8 cellular contexts compared by ENCODE assay signal in the genomic region with DNA sequence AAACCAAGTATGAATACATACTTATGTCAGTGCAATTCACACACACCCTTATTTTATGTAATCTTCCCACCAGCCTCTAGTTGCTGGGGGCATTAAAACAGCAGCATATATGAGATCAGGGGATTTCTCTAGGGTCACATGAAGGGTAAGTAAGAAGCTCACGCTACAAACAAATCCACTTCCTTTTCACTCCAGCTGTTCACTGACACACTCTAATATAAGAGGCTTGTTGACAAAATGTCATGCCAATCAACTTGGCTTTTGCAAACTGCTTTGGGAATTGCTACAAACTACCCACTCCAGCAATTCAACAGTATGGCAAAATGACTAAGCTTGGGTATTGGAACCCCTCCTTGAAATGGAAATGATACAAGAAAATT. TPM values are rescaled to one million over a fixed set of nuclear protein-coding genes. Genes with fewer than 3 reads are reported as not detected.
DNase-seq lines count a peak whose midpoint lies in the region; ATAC-seq and TF ChIP-seq lines count a peak whose summit lies in the region.

No MANE protein-coding gene starts in this region.

- no TSS peak for BruUV-seq in Caco-2 (replicated peaks; lab: Mats Ljungman, UMichigan)

- POLR2A ChIA-PET in Caco-2 (lab: Charles Lee) = no interaction called here

- CTCF ChIA-PET in Caco-2 (lab: Charles Lee) = interaction anchor here (1.1 kb wide), 1 partner anchor 53 kb away, joined by 4 read pairs; no protein-coding TSS in a partner anchor

- H3K9me3 ChIP-seq in Caco-2 (no peaks in the 10 kb centered on the region), gastrocnemius medialis (no peaks in the 10 kb centered on the region)

- no peak overlapping the region for H3K27ac ChIP-seq in gastrocnemius medialis

- H3K36me3 Mint-ChIP-seq in Caco-2 (ENCODE audit: insufficient read depth, unreplicated experiment) = no peaks in the 10 kb centered on the region

- TF ChIP-seq CTCF in epithelial cell of esophagus (IDR thresholded peaks at IDR 0.05; ENCODE audit: insufficient read depth, low read depth, low read length, missing control alignments) (no peak), omental fat pad (IDR thresholded peaks at IDR 0.05) (no peak), Caco-2 (IDR thresholded peaks at IDR 0.05; ENCODE audit: insufficient read depth in 1 of 2, low read depth in 1 of 2, low read length in 1 of 2, severe bottlenecking in 1 of 2, unreplicated experiment in 1 of 2) (no peak), gastrocnemius medialis (IDR thresholded peaks at IDR 0.05 in 4 of 5, conservative IDR thresholded peaks at IDR 0.05 in 1 of 5) (no peak)

- ATAC-seq in GM18502 (IDR thresholded peaks at IDR 0.05; ENCODE audit: poor library complexity, unreplicated experiment) (peak; percentile 92), GM21576 (IDR thresholded peaks at IDR 0.05; ENCODE audit: unreplicated experiment) (peak; percentile 96), omental fat pad (ENCODE audit: low FRiP score) (no peak), gastrocnemius medialis (no peak)

- in situ Hi-C loops in gastrocnemius medialis (cut with MboI; ENCODE audit: low sequenced_read_pairs in 4 of 4) = no loop called here

- no peaks in the 10 kb centered on the region for H3K27me3 ChIP-seq in Caco-2 (replicated peaks; ENCODE audit: control insufficient read depth, insufficient read depth, low read length)
- no peaks in the 10 kb centered on the region for H3K27me3 ChIP-seq in gastrocnemius medialis

- H3K4me3 ChIP-seq in epithelial cell of esophagus (ENCODE audit: low read length) (no peak overlapping the region), Caco-2 (ENCODE audit: low read depth, low read length) (no peak overlapping the region), gastrocnemius medialis (no peak overlapping the region)

- intact Hi-C loops in Caco-2 (cut with micrococcal nuclease; ENCODE audit: unreplicated experiment) (no loop called here), gastrocnemius medialis (cut with DNase I; ENCODE audit: low total_unique reads) (no loop called here)

- H3K9me3 Mint-ChIP-seq in Caco-2 (ENCODE audit: unreplicated experiment) = no peaks in the 10 kb centered on the region

- H3K4me3 Mint-ChIP-seq in Caco-2 (ENCODE audit: unreplicated experiment) = no peak overlapping the region

- H3K4me1 ChIP-seq in Caco-2 = 0 out of 2 replicates have a peak, but pooled peaks cover 9% of the 10 kb centered on the region
- H3K4me1 ChIP-seq in gastrocnemius medialis = peaks cover 4 to 13% of the 10 kb centered on the region in 2 donors

- no peak overlapping the region for H3K27ac Mint-ChIP-seq in Caco-2 (ENCODE audit: unreplicated experiment)

- no peak for TF ChIP-seq POLR2A in gastrocnemius medialis (IDR thresholded peaks at IDR 0.05)

- no peaks in the 10 kb centered on the region for H3K27me3 Mint-ChIP-seq in Caco-2 (ENCODE audit: insufficient read depth, unreplicated experiment)

- DNase-seq in LHCN-M2 (ENCODE audit: low read depth) (peak; percentile 94), epithelial cell of esophagus (ENCODE audit: low read depth) (peak; percentile 10), omental fat pad (ENCODE audit: low spot score) (no peak), Caco-2 (no peak), gastrocnemius medialis (no peak)
- no peak for DNase-seq in stimulated activated CD4-positive, alpha-beta T cell treated with anti-CD3 and anti-CD28 coated beads, Interleukin-4, amount 100 ng/mL, for 24 hours

- H3K36me3 ChIP-seq in Caco-2 (ENCODE audit: control insufficient read depth, insufficient read depth, low read length) (no peaks in the 10 kb centered on the region), gastrocnemius medialis (no peaks in the 10 kb centered on the region)

- peaks cover 6% of the 10 kb centered on the region for H3K4me1 Mint-ChIP-seq in Caco-2 (ENCODE audit: low read depth, unreplicated experiment)

RNA-seq across cellular contexts. Expression of gene FAM3C, which starts 10.3 kb away (rescaled TPM):
- total RNA-seq in LHCN-M2 (2014; rRNA removed) = 223 and 225 TPM in 2 replicates
- polyA plus RNA-seq in LHCN-M2 (2012) = 93.2 TPM
- 100 to 1,000 TPM in 1 of 4 donors, 10 to 100 TPM in 3; 44.3 to 129 (median 49.0) TPM for total RNA-seq in omental fat pad
- 40.2 and 40.5 TPM in 2 replicates for total RNA-seq in Caco-2 (2022)
- total RNA-seq in gastrocnemius medialis = 10 to 100 TPM in 3 of 4 donors, 1 to 10 TPM in 1; 9.7 to 17.5 (median 13.2) TPM

RNA-seq across cellular contexts. Expression of gene WNT16, which starts 57.0 kb away (rescaled TPM):
- total RNA-seq in LHCN-M2 (2014; rRNA removed) (0.06 TPM in 1 of 2 replicates, not detected in the other), omental fat pad (not detected), Caco-2 (2022) (not detected in 2 replicates), gastrocnemius medialis (1 to 10 TPM in 1 of 4 donors, not detected in 3; 1.5 TPM)
- polyA plus RNA-seq in LHCN-M2 (2012) = 0.02 TPM

Comparison
In these comparisons a context has a peak if more than half of its experiments do, and no peak if none do; other contexts are left out.
1. ATAC-seq: peak in GM18502 (single experiment) and GM21576 (single experiment); none in omental fat pad (single experiment) and gastrocnemius medialis (0 of 2).
2. DNase-seq: peak in LHCN-M2 (single experiment) and epithelial cell of esophagus (single experiment); none in omental fat pad (single experiment), Caco-2 (0 of 2), stimulated activated CD4-positive, alpha-beta T cell treated with anti-CD3 and anti-CD28 coated beads, Interleukin-4, amount 100 ng/mL, for 24 hours (single experiment) and gastrocnemius medialis (0 of 2).